Comparison of ENCODE assay signal across 25 cellular contexts in the genomic region with DNA sequence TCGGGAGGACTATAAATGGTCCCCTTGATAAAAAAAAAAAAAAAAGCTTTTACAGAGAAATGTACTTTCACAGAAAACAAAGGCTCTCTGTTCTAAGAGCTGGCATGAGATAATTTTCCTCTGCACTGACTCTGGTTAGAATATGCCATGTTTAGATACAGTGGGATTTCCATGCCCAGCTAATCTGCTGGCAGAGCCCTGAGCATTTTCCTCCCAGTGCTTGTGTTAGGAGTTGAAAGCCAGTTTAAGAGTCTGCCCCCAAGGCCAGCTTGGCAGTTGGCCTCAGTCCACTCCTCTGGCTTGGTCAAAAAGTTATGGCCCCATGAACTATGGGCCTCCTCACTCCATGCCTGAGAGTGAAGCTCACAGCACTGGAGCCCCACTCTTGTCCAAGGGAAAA. TPM values are rescaled to one million over a fixed set of nuclear protein-coding genes. Genes with fewer than 3 reads are reported as not detected.
DNase-seq lines count a peak whose midpoint lies in the region; ATAC-seq and TF ChIP-seq lines count a peak whose summit lies in the region.
"Had no signal": no experiment of that assay in that cellular context is flagged by ENCODE, and none has a peak within 500 bp of the region (broad histone marks: within the 10 kb centered on the region; RNA-seq: fewer than 3 reads in every experiment).

No MANE protein-coding gene starts in this region.

- no peaks in the 10 kb centered on the region for H3K36me3 Mint-ChIP-seq in neural crest cell (ENCODE audit: low read depth)
- no peaks in the 10 kb centered on the region for H3K36me3 Mint-ChIP-seq in CD8-positive, alpha-beta T cell
- H3K36me3 Mint-ChIP-seq: activated naive CD4-positive, alpha-beta T cell treated with anti-CD3 and anti-CD28 coated beads, Interleukin-2, amount 50 U/mL, for 24 hours; immature natural killer cell had no signal

- H3K4me1 ChIP-seq in testis = no peaks in the 10 kb centered on the region
- H3K4me1 ChIP-seq in CD8-positive, alpha-beta T cell (ENCODE audit: insufficient read depth, low read length) = no peaks in the 10 kb centered on the region
- H3K4me1 ChIP-seq: BE2C, Peyer's patch had no signal

- H3K4me3 ChIP-seq in dorsolateral prefrontal cortex = no peak overlapping the region
- H3K4me3 ChIP-seq in testis = no peak overlapping the region
- no peak overlapping the region for H3K4me3 ChIP-seq in CD8-positive, alpha-beta T cell (ENCODE audit: low read depth, low read length)
- H3K4me3 ChIP-seq: A549, left ventricle myocardium inferior, Peyer's patch, SK-N-MC, smooth muscle cell had no signal

- no peak for TF ChIP-seq POLR2A in testis (IDR thresholded peaks at IDR 0.05)

- H3K27me3 Mint-ChIP-seq in neural crest cell (ENCODE audit: low read depth) = no peaks in the 10 kb centered on the region
- H3K27me3 Mint-ChIP-seq in CD8-positive, alpha-beta T cell (ENCODE audit: low read depth) = peaks cover 7% of the 10 kb centered on the region
- H3K27me3 Mint-ChIP-seq: activated naive CD4-positive, alpha-beta T cell treated with anti-CD3 and anti-CD28 coated beads, Interleukin-2, amount 50 U/mL, for 24 hours; T-helper 17 cell had no signal

- H3K27ac Mint-ChIP-seq in neural crest cell (ENCODE audit: unreplicated experiment) = peak overlapping the region; percentile 58
- H3K27ac Mint-ChIP-seq in CD8-positive, alpha-beta T cell = no peak overlapping the region
- H3K27ac Mint-ChIP-seq: activated naive CD4-positive, alpha-beta T cell treated with anti-CD3 and anti-CD28 coated beads, Interleukin-2, amount 50 U/mL, for 24 hours; activated T-helper 1 cell treated with anti-CD3 and anti-CD28 coated beads, Interleukin-12 subunit alpha, Interleukin-12 subunit beta, Interleukin-2, Interleukin-4 antibody, amounts not matched to agents 30 ng/mL and 10 ng/mL and 1 ng/mL, durations not matched to agents 14 hours and 24 hours and 36 hours; immature natural killer cell; T-helper 17 cell had no signal

- H3K9me3 Mint-ChIP-seq in neural crest cell = no peaks in the 10 kb centered on the region
- H3K9me3 Mint-ChIP-seq in CD8-positive, alpha-beta T cell = no peaks in the 10 kb centered on the region
- H3K9me3 Mint-ChIP-seq: activated naive CD4-positive, alpha-beta T cell treated with anti-CD3 and anti-CD28 coated beads, Interleukin-2, amount 50 U/mL, for 24 hours; activated T-helper 1 cell treated with anti-CD3 and anti-CD28 coated beads, Interleukin-12 subunit alpha, Interleukin-12 subunit beta, Interleukin-2, Interleukin-4 antibody, amounts not matched to agents 30 ng/mL and 10 ng/mL and 1 ng/mL, durations not matched to agents 14 hours and 24 hours and 36 hours; H9; immature natural killer cell had no signal

- no peak for DNase-seq in left ventricle myocardium superior
- DNase-seq in Right ventricle myocardium inferior (ENCODE audit: missing footprints) = no peak
- peak in 9 of 10 donors; percentile 24 to 69 (median 51) for DNase-seq in dorsolateral prefrontal cortex
- DNase-seq in neural crest cell (ENCODE audit: low read depth, low spot score) = no peak
- peak; percentile 40 for DNase-seq in testis
- no peak for DNase-seq in CD8-positive, alpha-beta T cell
- DNase-seq in amniotic stem cell (lab: John Stamatoyannopoulos, UW) = no peak
- no peak for DNase-seq in DMS 273 treated with DMSO at 0.1 percent for 48 hours (lab: John Stamatoyannopoulos, UW)
- DNase-seq: activated CD4-positive, alpha-beta T cell treated with anti-CD3 and anti-CD28 coated beads for 4 hours; BE2C; effector CD8-positive, alpha-beta T cell; H9; immature natural killer cell; left ventricle myocardium inferior; NCI-H1436 treated with DMSO at 0.1 percent for 48 hours; NCI-H526; Peyer's patch; stimulated activated CD4-positive, alpha-beta T cell treated with anti-CD3 and anti-CD28 coated beads, Interleukin-2, amount 100 ng/mL, for 24 hours; T-helper 17 cell had no signal

- intact Hi-C loops in left ventricle myocardium superior (cut with micrococcal nuclease) (no loop called here), Right ventricle myocardium inferior (cut with DNase I) (no loop called here), dorsolateral prefrontal cortex (cut with DNase I) (loop anchor here (1.0 to 2.0 kb wide), 2 partner anchors 90 to 99 kb away; partner anchors contain the start of gene ITGA2 (in 1 of the 2)), testis (cut with DNase I; ENCODE audit: low total_unique reads) (no loop called here)
- intact Hi-C loops in CD8-positive, alpha-beta T cell (cut with DNase I, micrococcal nuclease) = no loop called here

- no peaks in the 10 kb centered on the region for H3K27me3 ChIP-seq in dorsolateral prefrontal cortex
- H3K27me3 ChIP-seq in testis = no peaks in the 10 kb centered on the region
- H3K27me3 ChIP-seq in CD8-positive, alpha-beta T cell (ENCODE audit: insufficient read depth, low read length) = no peaks in the 10 kb centered on the region
- H3K27me3 ChIP-seq: Peyer's patch had no signal

- POLR2A ChIA-PET in CD8-positive, alpha-beta T cell (lab: Charles Lee) = interaction anchor here (0.5 to 2.1 kb wide), 2 partner anchors 22 to 132 kb away, joined by 4 to 7 read pairs; partner anchors contain the start of gene MOCS2

- ATAC-seq in left ventricle myocardium superior (peak; percentile 35), Right ventricle myocardium inferior (no peak)
- no peak for ATAC-seq in CD8-positive, alpha-beta T cell
- ATAC-seq: A549, T-helper 17 cell had no signal

- H3K36me3 ChIP-seq in testis (ENCODE audit: low read depth, missing control alignments) = no peaks in the 10 kb centered on the region
- no peaks in the 10 kb centered on the region for H3K36me3 ChIP-seq in CD8-positive, alpha-beta T cell (ENCODE audit: insufficient read depth, low read length)
- H3K36me3 ChIP-seq: BE2C, left ventricle myocardium inferior had no signal

- H3K27ac ChIP-seq in dorsolateral prefrontal cortex (peak overlapping the region in 53 of 59 donors; percentile 11 to 92 (median 81)), testis (peak overlapping the region in 1 of 2 donors; percentile 11)
- no peak overlapping the region for H3K27ac ChIP-seq in CD8-positive, alpha-beta T cell (ENCODE audit: low read depth, low read length)
- H3K27ac ChIP-seq: A549, KMS-11, left ventricle myocardium inferior, Peyer's patch, SK-N-MC had no signal

- H3K4me3 Mint-ChIP-seq in neural crest cell = peak overlapping the region; percentile 27
- no peak overlapping the region for H3K4me3 Mint-ChIP-seq in CD8-positive, alpha-beta T cell
- H3K4me3 Mint-ChIP-seq: activated naive CD4-positive, alpha-beta T cell treated with anti-CD3 and anti-CD28 coated beads, Interleukin-2, amount 50 U/mL, for 24 hours; activated T-helper 1 cell treated with anti-CD3 and anti-CD28 coated beads, Interleukin-12 subunit alpha, Interleukin-12 subunit beta, Interleukin-2, Interleukin-4 antibody, amounts not matched to agents 30 ng/mL and 10 ng/mL and 1 ng/mL, durations not matched to agents 14 hours and 24 hours and 36 hours; H9; immature natural killer cell; T-helper 17 cell had no signal

- H3K9me3 ChIP-seq in testis = no peaks in the 10 kb centered on the region
- H3K9me3 ChIP-seq in CD8-positive, alpha-beta T cell (ENCODE audit: low read length) = no peaks in the 10 kb centered on the region
- H3K9me3 ChIP-seq: A549, BE2C, left ventricle myocardium inferior, Peyer's patch had no signal

- H3K4me1 Mint-ChIP-seq in neural crest cell = peaks cover 23% of the 10 kb centered on the region
- H3K4me1 Mint-ChIP-seq in CD8-positive, alpha-beta T cell (ENCODE audit: low read depth) = peaks cover 22% of the 10 kb centered on the region
- H3K4me1 Mint-ChIP-seq: H9, immature natural killer cell had no signal

- 77 to 78% methylated on average over 1 of the region's 1 CpG for WGBS in testis, 2 donors

- CTCF ChIA-PET in CD8-positive, alpha-beta T cell (lab: Charles Lee) = interaction anchor here (1.9 to 4.4 kb wide), 2 partner anchors 9 to 139 kb away, joined by 7 to 31 read pairs; no protein-coding TSS in a partner anchor

- peak in 13 of 56 donors; percentile 1 to 32 (median 14) for TF ChIP-seq CTCF in dorsolateral prefrontal cortex (IDR thresholded peaks at IDR 0.05 in 54 of 56, conservative IDR thresholded peaks at IDR 0.05 in 2 of 56; ENCODE audit: low read depth in 1 of 56, partially characterized antibody in 56 of 56)
- TF ChIP-seq CTCF in neural crest cell (conservative IDR thresholded peaks at IDR 0.05) = no peak
- TF ChIP-seq CTCF in testis (IDR thresholded peaks at IDR 0.05) = no peak
- no peak for TF ChIP-seq CTCF in CD8-positive, alpha-beta T cell (IDR thresholded peaks at IDR 0.05)

RNA-seq across cellular contexts. Expression of gene MOCS2, which starts 22.0 kb away (rescaled TPM):
- total RNA-seq in left ventricle myocardium superior = 90.5 TPM
- 93.6 TPM for total RNA-seq in Right ventricle myocardium inferior
- 10 to 100 TPM; 41.2 to 97.5 (median 69.3) TPM for total RNA-seq in dorsolateral prefrontal cortex
- total RNA-seq in neural crest cell = 28.8 and 29.3 TPM in 2 replicates
- 10 to 100 TPM; 45.6 to 46.1 TPM for total RNA-seq in testis
- 39.6 TPM for polyA plus RNA-seq in testis (ENCODE audit: insufficient read depth, low read depth, low replicate concordance)
- 10 to 100 TPM; 16.5 to 18.2 TPM for total RNA-seq in CD8-positive, alpha-beta T cell

Comparison
In these comparisons a context has a peak if more than half of its experiments do, and no peak if none do; other contexts are left out.
1. DNase-seq: peak in dorsolateral prefrontal cortex (9 of 10) and testis (single experiment); none in left ventricle myocardium superior (single experiment), Right ventricle myocardium inferior (single experiment), neural crest cell (single experiment), CD8-positive, alpha-beta T cell (0 of 7), amniotic stem cell (single experiment) and DMS 273 treated with DMSO at 0.1 percent for 48 hours (single experiment).
2. intact Hi-C loops: an anchor here in dorsolateral prefrontal cortex (1.0 to 2.0 kb wide); none called in left ventricle myocardium superior, Right ventricle myocardium inferior, testis and CD8-positive, alpha-beta T cell.